12 cellular contexts compared by ENCODE assay signal in the genomic region with DNA sequence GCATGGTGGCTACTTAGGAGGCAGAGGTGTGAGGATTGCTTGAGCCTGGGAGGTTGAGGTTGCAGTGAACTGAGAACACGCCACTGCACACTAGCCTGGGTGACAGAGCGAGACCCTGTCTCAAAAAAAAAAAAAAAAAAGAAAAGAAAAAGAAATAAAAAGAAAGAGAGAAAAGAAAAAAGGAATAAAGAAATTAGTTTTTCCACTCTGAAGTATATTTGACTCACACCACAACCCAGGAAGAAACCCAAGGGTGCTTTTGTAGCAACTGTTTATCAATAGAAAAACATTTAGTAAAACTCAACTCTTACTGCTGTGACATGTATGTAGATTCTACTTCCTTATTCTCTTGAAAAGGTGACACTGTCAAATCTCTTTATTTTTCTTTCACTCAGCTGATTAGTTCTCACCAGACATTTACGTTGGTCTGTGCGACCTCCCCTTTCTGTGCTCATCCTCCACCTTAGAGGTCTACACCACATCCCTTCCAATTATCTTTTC.
A peak's percentile ranks its signal among the peaks of the same experiment; 100 is the strongest.
DNase-seq lines count a peak whose midpoint lies in the region; ATAC-seq and TF ChIP-seq lines count a peak whose summit lies in the region.
"Had no signal": no experiment of that assay in that cellular context is flagged by ENCODE, and none has a peak within 500 bp of the region (broad histone marks: within the 10 kb centered on the region; RNA-seq: fewer than 3 reads in every experiment).

No MANE protein-coding gene starts in this region.

- ATAC-seq in HG03575 (IDR thresholded peaks at IDR 0.05; ENCODE audit: extremely low read depth, insufficient number of reproducible peaks, low FRiP score, unreplicated experiment): peak; percentile 24
- no peak for ATAC-seq in GM21717 (IDR thresholded peaks at IDR 0.05; ENCODE audit: unreplicated experiment)
- ATAC-seq in HG03097 (IDR thresholded peaks at IDR 0.05; ENCODE audit: low FRiP score, unreplicated experiment): no peak
- ATAC-seq: HepG2 had no signal

- TF ChIP-seq CTCF in GM12865 (IDR thresholded peaks at IDR 0.05; ENCODE audit: insufficient read depth, low read depth, low read length, missing control alignments): no peak
- TF ChIP-seq CTCF in GM20000 (IDR thresholded peaks at IDR 0.05; ENCODE audit: extremely low read depth, missing control alignments): no peak
- TF ChIP-seq CTCF in choroid plexus epithelial cell (conservative IDR thresholded peaks at IDR 0.05; ENCODE audit: low read depth, low read length): no peak

- no peak overlapping the region for H3K4me3 ChIP-seq in GM12865 (ENCODE audit: low read depth, low read length)
- H3K4me3 ChIP-seq in choroid plexus epithelial cell (ENCODE audit: low read depth, low read length): no peak overlapping the region
- H3K4me3 ChIP-seq: dorsolateral prefrontal cortex had no signal

- DNase-seq in GM12865 (ENCODE audit: low read depth) (peak; percentile 72), GM20000 (ENCODE audit: low spot score) (peak; percentile 37), choroid plexus epithelial cell (ENCODE audit: low read depth) (peak; percentile 32), HCEC 1CT (no peak), NCI-H187 (lab: John Stamatoyannopoulos, UW) (no peak)
- DNase-seq: C1 segment of cervical spinal cord, dorsolateral prefrontal cortex, NCI-H1930 had no signal

Comparison
In these comparisons a context has a peak if more than half of its experiments do, and no peak if none do; other contexts are left out.
1. DNase-seq: peak in GM12865 (single experiment), GM20000 (single experiment) and choroid plexus epithelial cell (single experiment); none in HCEC 1CT (single experiment) and NCI-H187 (0 of 2).